ENCODE assay signal across 1 cellular context in the genomic region with DNA sequence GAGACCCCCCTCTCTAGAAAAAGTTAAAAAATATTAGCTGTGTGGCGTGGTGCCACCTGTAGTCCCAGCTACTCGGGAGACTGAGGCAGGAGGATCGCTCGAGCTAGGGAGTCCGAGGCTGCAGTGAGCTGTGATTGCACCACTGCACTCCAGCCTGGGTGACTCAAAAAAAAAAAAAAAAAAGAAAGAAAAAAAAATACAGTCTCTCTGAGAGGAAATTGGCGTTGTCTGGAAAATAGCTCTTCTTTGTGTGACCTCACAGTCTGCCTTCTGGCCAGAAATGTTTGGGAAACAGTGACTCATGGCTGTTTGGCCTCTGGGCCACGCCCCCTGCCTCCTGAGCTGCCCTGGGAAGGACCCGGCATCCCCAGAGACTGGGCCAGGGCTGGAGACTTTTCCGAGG.
TF ChIP-seq lines count a peak whose summit lies in the region.

No MANE protein-coding gene starts in this region.

TF ChIP-seq in HepG2, 621 proteins besides CTCF, POLR2A, EP300 and RAD21 (continued from another document and continues in another):
- TF ChIP-seq ZFP91 (CRISPR knock-in tag; IDR thresholded peaks at IDR 0.05; ENCODE audit: borderline replicate concordance) (0 out of 2 replicates have a peak, but pooled peaks have one; percentile 33), ARID4A (CRISPR knock-in tag; IDR thresholded peaks at IDR 0.05; ENCODE audit: borderline replicate concordance) (peak; percentile 48; the same call in 1 of the 2 replicates), DZIP1 (CRISPR knock-in tag; IDR thresholded peaks at IDR 0.05) (no peak), RARA (CRISPR knock-in tag; IDR thresholded peaks at IDR 0.05) (peak; percentile 74), ZNF530 (CRISPR knock-in tag; IDR thresholded peaks at IDR 0.05; ENCODE audit: low read depth) (no peak), HDAC2 (CRISPR knock-in tag; IDR thresholded peaks at IDR 0.05) (peak; percentile 22; the same call in 1 of the 2 replicates), ZBTB7A (CRISPR knock-in tag; IDR thresholded peaks at IDR 0.05) (no peak), ZNF510 (CRISPR knock-in tag; IDR thresholded peaks at IDR 0.05; ENCODE audit: low read depth) (no peak), ZNF121 (CRISPR knock-in tag; IDR thresholded peaks at IDR 0.05) (no peak), NFAT5 (CRISPR knock-in tag; IDR thresholded peaks at IDR 0.05) (no peak), NONO (IDR thresholded peaks at IDR 0.05) (no peak), NONO (CRISPR knock-in tag; conservative IDR thresholded peaks at IDR 0.05) (no peak), ZKSCAN5 (CRISPR knock-in tag; IDR thresholded peaks at IDR 0.05) (no peak), ZNF383 (CRISPR knock-in tag; IDR thresholded peaks at IDR 0.05; ENCODE audit: borderline replicate concordance) (no peak), ZBTB3 (CRISPR knock-in tag; IDR thresholded peaks at IDR 0.05; ENCODE audit: borderline replicate concordance, low read depth) (peak; percentile 89), SOX6 (IDR thresholded peaks at IDR 0.05) (no peak), SOX6 (CRISPR knock-in tag; IDR thresholded peaks at IDR 0.05) (no peak; the same call in none of the 2 replicates), ZNF430 (CRISPR knock-in tag; IDR thresholded peaks at IDR 0.05) (0 out of 2 replicates have a peak, but pooled peaks have one; percentile 18), ZNF557 (CRISPR knock-in tag; IDR thresholded peaks at IDR 0.05) (no peak), SATB2 (CRISPR knock-in tag; IDR thresholded peaks at IDR 0.05) (no peak), NR1H2 (CRISPR knock-in tag; IDR thresholded peaks at IDR 0.05; ENCODE audit: borderline replicate concordance, low read depth) (no peak), ASH2L (IDR thresholded peaks at IDR 0.05; ENCODE audit: insufficient read length, low read depth, low read length) (peak; percentile 27), ZSCAN25 (CRISPR knock-in tag; IDR thresholded peaks at IDR 0.05) (no peak), ZNF3 (CRISPR knock-in tag; IDR thresholded peaks at IDR 0.05) (peak; percentile 63; the same call in 1 of the 2 replicates), ZNF234 (CRISPR knock-in tag; conservative IDR thresholded peaks at IDR 0.05) (no peak), CBX2 (IDR thresholded peaks at IDR 0.05; ENCODE audit: low read depth, low read length) (no peak), CBX2 (CRISPR knock-in tag; IDR thresholded peaks at IDR 0.05; ENCODE audit: low read depth) (no peak), KLF12 (CRISPR knock-in tag; IDR thresholded peaks at IDR 0.05; ENCODE audit: borderline replicate concordance) (0 out of 2 replicates have a peak, but pooled peaks have one; percentile 32), MAZ (IDR thresholded peaks at IDR 0.05; ENCODE audit: borderline replicate concordance, low read depth, low read length) (no peak), MAZ (CRISPR knock-in tag; IDR thresholded peaks at IDR 0.05; ENCODE audit: low read depth) (no peak), RFX5 (IDR thresholded peaks at IDR 0.05; ENCODE audit: low read depth, low read length) (peak; percentile 83), ONECUT2 (CRISPR knock-in tag; IDR thresholded peaks at IDR 0.05) (no peak), ARID2 (CRISPR knock-in tag; IDR thresholded peaks at IDR 0.05; ENCODE audit: borderline replicate concordance) (no peak), YEATS2 (CRISPR knock-in tag; IDR thresholded peaks at IDR 0.05; ENCODE audit: borderline replicate concordance) (no peak), XRCC5 (optimal IDR thresholded peaks at IDR 0.05; ENCODE audit: low read length) (no peak), ZNF776 (CRISPR knock-in tag; IDR thresholded peaks at IDR 0.05) (no peak), PHF21A (CRISPR knock-in tag; IDR thresholded peaks at IDR 0.05) (peak; percentile 56), NFIC (IDR thresholded peaks at IDR 0.05; ENCODE audit: low read length) (no peak), SKI (IDR thresholded peaks at IDR 0.05; ENCODE audit: partially characterized antibody) (peak; percentile 73), FOXA3 (CRISPR knock-in tag; IDR thresholded peaks at IDR 0.05) (no peak; the same call in 1 of the 2 replicates), RCOR2 (CRISPR knock-in tag; IDR thresholded peaks at IDR 0.05) (peak; percentile 80)
- TF ChIP-seq, protein P1, sequence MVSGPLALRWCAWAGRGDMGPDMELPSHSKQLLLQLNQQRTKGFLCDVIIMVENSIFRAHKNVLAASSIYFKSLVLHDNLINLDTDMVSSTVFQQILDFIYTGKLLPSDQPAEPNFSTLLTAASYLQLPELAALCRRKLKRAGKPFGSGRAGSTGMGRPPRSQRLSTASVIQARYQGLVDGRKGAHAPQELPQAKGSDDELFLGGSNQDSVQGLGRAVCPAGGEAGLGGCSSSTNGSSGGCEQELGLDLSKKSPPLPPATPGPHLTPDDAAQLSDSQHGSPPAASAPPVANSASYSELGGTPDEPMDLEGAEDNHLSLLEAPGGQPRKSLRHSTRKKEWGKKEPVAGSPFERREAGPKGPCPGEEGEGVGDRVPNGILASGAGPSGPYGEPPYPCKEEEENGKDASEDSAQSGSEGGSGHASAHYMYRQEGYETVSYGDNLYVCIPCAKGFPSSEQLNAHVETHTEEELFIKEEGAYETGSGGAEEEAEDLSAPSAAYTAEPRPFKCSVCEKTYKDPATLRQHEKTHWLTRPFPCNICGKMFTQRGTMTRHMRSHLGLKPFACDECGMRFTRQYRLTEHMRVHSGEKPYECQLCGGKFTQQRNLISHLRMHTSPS (CRISPR knock-in tag; IDR thresholded peaks at IDR 0.05; ENCODE audit: low read depth) = no peak
- TF ChIP-seq, protein P2, sequence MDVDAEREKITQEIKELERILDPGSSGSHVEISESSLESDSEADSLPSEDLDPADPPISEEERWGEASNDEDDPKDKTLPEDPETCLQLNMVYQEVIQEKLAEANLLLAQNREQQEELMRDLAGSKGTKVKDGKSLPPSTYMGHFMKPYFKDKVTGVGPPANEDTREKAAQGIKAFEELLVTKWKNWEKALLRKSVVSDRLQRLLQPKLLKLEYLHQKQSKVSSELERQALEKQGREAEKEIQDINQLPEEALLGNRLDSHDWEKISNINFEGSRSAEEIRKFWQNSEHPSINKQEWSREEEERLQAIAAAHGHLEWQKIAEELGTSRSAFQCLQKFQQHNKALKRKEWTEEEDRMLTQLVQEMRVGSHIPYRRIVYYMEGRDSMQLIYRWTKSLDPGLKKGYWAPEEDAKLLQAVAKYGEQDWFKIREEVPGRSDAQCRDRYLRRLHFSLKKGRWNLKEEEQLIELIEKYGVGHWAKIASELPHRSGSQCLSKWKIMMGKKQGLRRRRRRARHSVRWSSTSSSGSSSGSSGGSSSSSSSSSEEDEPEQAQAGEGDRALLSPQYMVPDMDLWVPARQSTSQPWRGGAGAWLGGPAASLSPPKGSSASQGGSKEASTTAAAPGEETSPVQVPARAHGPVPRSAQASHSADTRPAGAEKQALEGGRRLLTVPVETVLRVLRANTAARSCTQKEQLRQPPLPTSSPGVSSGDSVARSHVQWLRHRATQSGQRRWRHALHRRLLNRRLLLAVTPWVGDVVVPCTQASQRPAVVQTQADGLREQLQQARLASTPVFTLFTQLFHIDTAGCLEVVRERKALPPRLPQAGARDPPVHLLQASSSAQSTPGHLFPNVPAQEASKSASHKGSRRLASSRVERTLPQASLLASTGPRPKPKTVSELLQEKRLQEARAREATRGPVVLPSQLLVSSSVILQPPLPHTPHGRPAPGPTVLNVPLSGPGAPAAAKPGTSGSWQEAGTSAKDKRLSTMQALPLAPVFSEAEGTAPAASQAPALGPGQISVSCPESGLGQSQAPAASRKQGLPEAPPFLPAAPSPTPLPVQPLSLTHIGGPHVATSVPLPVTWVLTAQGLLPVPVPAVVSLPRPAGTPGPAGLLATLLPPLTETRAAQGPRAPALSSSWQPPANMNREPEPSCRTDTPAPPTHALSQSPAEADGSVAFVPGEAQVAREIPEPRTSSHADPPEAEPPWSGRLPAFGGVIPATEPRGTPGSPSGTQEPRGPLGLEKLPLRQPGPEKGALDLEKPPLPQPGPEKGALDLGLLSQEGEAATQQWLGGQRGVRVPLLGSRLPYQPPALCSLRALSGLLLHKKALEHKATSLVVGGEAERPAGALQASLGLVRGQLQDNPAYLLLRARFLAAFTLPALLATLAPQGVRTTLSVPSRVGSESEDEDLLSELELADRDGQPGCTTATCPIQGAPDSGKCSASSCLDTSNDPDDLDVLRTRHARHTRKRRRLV (CRISPR knock-in tag; IDR thresholded peaks at IDR 0.05) = no peak
